ENCODE assay signal across 32 cellular contexts in the genomic region with DNA sequence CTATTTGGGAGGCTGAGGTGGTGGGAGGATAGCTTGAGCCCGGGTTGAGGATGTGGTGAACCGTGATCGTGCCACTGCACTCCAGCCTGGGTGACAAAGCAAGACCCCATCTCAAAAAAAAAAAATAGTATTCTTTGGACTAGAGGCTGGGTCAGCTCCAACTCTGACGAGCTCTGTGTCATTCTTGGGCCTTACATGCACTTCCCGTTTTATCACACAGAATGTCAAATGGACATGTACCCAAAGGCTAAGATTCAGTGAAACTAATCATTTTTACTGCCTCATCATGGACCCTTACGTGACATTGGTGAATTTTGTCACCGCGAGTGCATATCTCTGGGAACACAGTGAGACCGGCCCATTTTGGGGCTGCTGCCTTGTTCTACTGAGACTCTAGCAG.
"Had no signal": no experiment of that assay in that cellular context is flagged by ENCODE, and none has a peak within 500 bp of the region (broad histone marks: within the 10 kb centered on the region; RNA-seq: fewer than 3 reads in every experiment).

No MANE protein-coding gene starts in this region.

- H3K27ac ChIP-seq: brain microvascular endothelial cell, PC-9, RWPE1, WERI-Rb-1 had no signal

- ATAC-seq: activated CD8-positive, alpha-beta T cell treated with anti-CD3 and anti-CD28 coated beads for 36 hours; activated T-cell treated with anti-CD3 and anti-CD28 coated beads, Interleukin-2, amount 50 U/mL, for 72 hours; activated T-helper 17 cell treated with anti-CD3 and anti-CD28 coated beads, Interleukin-2, amount 50 U/mL, for 72 hours had no signal

- H3K36me3 ChIP-seq: brain microvascular endothelial cell, WERI-Rb-1 had no signal

- H2AFZ ChIP-seq: PC-9 had no signal

- H3K4me2 ChIP-seq: PC-9 had no signal

- DNase-seq: activated CD4-positive, alpha-beta T cell treated with anti-CD3 and anti-CD28 coated beads for 1 hour; activated CD4-positive, alpha-beta T cell treated with anti-CD3 and anti-CD28 coated beads for 48 hours; activated CD4-positive, CD25-positive, alpha-beta regulatory T cell; activated CD8-positive, alpha-beta T cell treated with anti-CD3 and anti-CD28 coated beads for 36 hours; activated effector memory CD4-positive, alpha-beta T cell treated with anti-CD3 and anti-CD28 coated beads, Interleukin-2, amount 50 U/mL, for 16 hours; activated naive CD4-positive, alpha-beta T cell; activated naive CD4-positive, alpha-beta T cell treated with anti-CD3 and anti-CD28 coated beads, Interleukin-2, amount 50 U/mL, for 16 hours; activated naive CD8-positive, alpha-beta T cell treated with anti-CD3 and anti-CD28 coated beads for 36 hours; activated T-cell treated with anti-CD3 and anti-CD28 coated beads, Interleukin-2, amount 50 U/mL, for 1 hour; activated T-cell treated with anti-CD3 and anti-CD28 coated beads, Interleukin-2, amount 50 U/mL, for 72 hours; amniotic stem cell; aorta; brain microvascular endothelial cell; Karpas-422; KBM-7; NCI-H1105; NCI-H1417 treated with DMSO at 0.1 percent for 48 hours; NCI-H187 treated with DMSO at 0.1 percent for 48 hours; NCI-H2081; NCI-H2171 treated with DMSO at 0.1 percent for 48 hours; NCI-H226; NCI-H446 treated with DMSO at 0.1 percent for 48 hours; NCI-H524; NCI-H69; NK-92 treated with Interleukin-12 subunit alpha and Interleukin-12 subunit beta, amount 100 ng/mL, for 24 hours; PC-9; Right ventricle myocardium superior; T1000; WERI-Rb-1 had no signal

- H3K27me3 ChIP-seq: brain microvascular endothelial cell had no signal

- H3K4me3 ChIP-seq: PC-9 had no signal

- FAIRE-seq: RCC 7860 had no signal
